Comparison of ENCODE assay signal across 25 cellular contexts in the genomic region with DNA sequence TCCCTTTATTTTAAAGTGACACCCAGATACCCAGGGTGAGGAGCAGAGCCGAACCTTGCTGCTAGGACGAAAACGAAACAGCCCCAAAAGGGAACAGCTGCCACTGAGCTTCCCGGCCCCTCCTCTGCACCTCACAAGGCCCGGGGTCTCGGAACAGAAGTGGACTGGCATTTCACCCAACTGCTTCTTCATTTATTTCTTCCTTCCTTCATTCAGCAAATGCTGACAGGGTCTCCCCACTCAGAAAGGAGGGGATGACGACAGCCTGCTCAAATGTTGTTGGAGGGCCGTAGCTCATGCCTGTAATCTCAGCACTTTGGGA.
DNase-seq lines count a peak whose midpoint lies in the region; ATAC-seq, FAIRE-seq and TF ChIP-seq lines count a peak whose summit lies in the region.
"Had no signal": no experiment of that assay in that cellular context is flagged by ENCODE, and none has a peak within 500 bp of the region (broad histone marks: within the 10 kb centered on the region; RNA-seq: fewer than 3 reads in every experiment).

No MANE protein-coding gene starts in this region.

- WGBS in neuronal stem cell (ENCODE audit: extremely low coverage in 2 of 2, insufficient read length in 2 of 2, insufficient replicate concordance in 1 of 2), 2 donors = no CpG with 5 or more reads among the region's 8 CpGs

- no peaks in the 10 kb centered on the region for H3K79me1 ChIP-seq in neuronal stem cell (ENCODE audit: low read depth, low read length)

- no peak overlapping the region for H2AFZ ChIP-seq in neuronal stem cell (ENCODE audit: low read length)
- H2AFZ ChIP-seq: GM23248 had no signal

- H3K27ac Mint-ChIP-seq in activated naive CD4-positive, alpha-beta T cell treated with anti-CD3 and anti-CD28 coated beads, Interleukin-2, amount 50 U/mL, for 72 hours = no peak overlapping the region
- H3K27ac Mint-ChIP-seq: CD4-positive, alpha-beta T cell had no signal

- intact Hi-C loops in kidney (cut with DNase I) = no loop called here

- no peak overlapping the region for H3K23ac ChIP-seq in neuronal stem cell (ENCODE audit: low read depth, low read length, poor library complexity)

- peaks cover 0 to 20% (median 0%) of the 10 kb centered on the region in 3 experiments for H3K27me3 ChIP-seq in neuronal stem cell (ENCODE audit: control insufficient read depth in 3 of 3, insufficient read depth in 3 of 3, low read depth in 1 of 3, low read length in 3 of 3)
- H3K27me3 ChIP-seq: BE2C had no signal

- ATAC-seq in activated naive CD4-positive, alpha-beta T cell treated with anti-CD3 and anti-CD28 coated beads, Interleukin-2, amount 50 U/mL, for 72 hours = no peak
- ATAC-seq: GM12878, Right ventricle myocardium inferior had no signal

- H3K4me1 ChIP-seq in kidney (ENCODE audit: control insufficient read depth in 1 of 2, insufficient read depth in 1 of 2, low read depth in 1 of 2, low read length in 2 of 2) (no peaks in the 10 kb centered on the region), neuronal stem cell (ENCODE audit: control insufficient read depth in 2 of 2, insufficient read depth in 1 of 2, low read depth in 1 of 2, low read length in 2 of 2) (peaks cover 7 to 10% of the 10 kb centered on the region in 2 donors)
- H3K4me1 ChIP-seq: A549, BE2C, Caco-2, HAP-1, SJSA1 had no signal

- H3K4me3 ChIP-seq in kidney (ENCODE audit: low read length in 2 of 2) = no peak overlapping the region
- no peak overlapping the region for H3K4me3 ChIP-seq in neuronal stem cell (ENCODE audit: low read length in 2 of 2)
- H3K4me3 ChIP-seq: A549, GM12878, GM23248, HAP-1, SJSA1 had no signal

- H4K8ac ChIP-seq in neuronal stem cell (ENCODE audit: low read depth, low read length) = no peak overlapping the region

- peak; percentile 0 for DNase-seq in activated naive CD4-positive, alpha-beta T cell treated with anti-CD3 and anti-CD28 coated beads, Interleukin-2, amount 50 U/mL, for 16 hours
- no peak for DNase-seq in activated naive CD4-positive, alpha-beta T cell treated with anti-CD3 and anti-CD28 coated beads, Interleukin-2, amount 50 U/mL, for 72 hours (ENCODE audit: low spot score in 2 of 2)
- peak; percentile 39 for DNase-seq in kidney
- no peak for DNase-seq in neuronal stem cell (ENCODE audit: low spot score)
- no peak for DNase-seq in germinal center (ENCODE audit: low spot score)
- no peak for DNase-seq in putamen (ENCODE audit: low spot score)
- DNase-seq in AG20443 (ENCODE audit: low spot score) = no peak
- DNase-seq: BE2C; CD4-positive, alpha-beta T cell; DND-41; GM23248; Kasumi-1; NCI-H1694 treated with DMSO at 0.1 percent for 48 hours; NCI-H2081 treated with DMSO at 0.1 percent for 48 hours; NCI-H2171 treated with DMSO at 0.1 percent for 48 hours; NCI-H446; NCI-H526 treated with DMSO at 0.1 percent for 48 hours; OCI-M1 had no signal

- H3K4me2 ChIP-seq in neuronal stem cell (ENCODE audit: insufficient read depth, low read length, poor library complexity, severe bottlenecking) = no peak overlapping the region
- H3K4me2 ChIP-seq: A549 had no signal

- no peaks in the 10 kb centered on the region for H3K9me3 ChIP-seq in kidney (ENCODE audit: control insufficient read depth in 1 of 2, low read length in 2 of 2)
- H3K9me3 ChIP-seq in neuronal stem cell (replicated peaks in 1 of 2; ENCODE audit: control insufficient read depth in 2 of 2, insufficient read depth in 1 of 2, low read depth in 1 of 2, low read length in 2 of 2) = no peaks in the 10 kb centered on the region
- H3K9me3 ChIP-seq: BE2C, HAP-1, SJSA1 had no signal

- no peak for FAIRE-seq in kidney (lab: Jason Lieb, UNC)
- FAIRE-seq: A549, GM12878, RCC 7860 had no signal

- TF ChIP-seq CTCF in kidney (IDR thresholded peaks at IDR 0.05; ENCODE audit: borderline replicate concordance, extremely low read depth, insufficient read depth) = no peak

- no peak overlapping the region for H3K27ac ChIP-seq in kidney (ENCODE audit: low read depth in 2 of 2, low read length in 2 of 2)
- H3K27ac ChIP-seq in neuronal stem cell (replicated peaks; ENCODE audit: low read length) = no peak overlapping the region
- H3K27ac ChIP-seq: A549, GM23248, SJSA1 had no signal

- H3K36me3 ChIP-seq in kidney (ENCODE audit: control insufficient read depth in 1 of 2, insufficient read depth in 2 of 2, low read length in 2 of 2) (no peaks in the 10 kb centered on the region), neuronal stem cell (replicated peaks in 1 of 2; ENCODE audit: control insufficient read depth in 2 of 2, insufficient read depth in 2 of 2, low read length in 2 of 2) (no peaks in the 10 kb centered on the region)
- H3K36me3 ChIP-seq: BE2C, HAP-1, SJSA1 had no signal

- H2BK120ac ChIP-seq in neuronal stem cell (ENCODE audit: low read depth, low read length) = peak overlapping the region; percentile 11

- no peak overlapping the region for H2BK5ac ChIP-seq in neuronal stem cell (ENCODE audit: low read length)

- H4K91ac ChIP-seq in neuronal stem cell (ENCODE audit: low read depth, low read length, poor library complexity) = no peak overlapping the region

- H2BK12ac ChIP-seq in neuronal stem cell (ENCODE audit: low read length) = no peak overlapping the region

- peak overlapping the region; percentile 49 for H3K18ac ChIP-seq in neuronal stem cell (ENCODE audit: low read length)

- H3K4ac ChIP-seq in neuronal stem cell (ENCODE audit: low read length) = no peak overlapping the region

- H3K9me3 Mint-ChIP-seq in activated naive CD4-positive, alpha-beta T cell treated with anti-CD3 and anti-CD28 coated beads, Interleukin-2, amount 50 U/mL, for 72 hours = no peaks in the 10 kb centered on the region
- H3K9me3 Mint-ChIP-seq: CD4-positive, alpha-beta T cell had no signal

- no peak overlapping the region for H3K9ac ChIP-seq in kidney (ENCODE audit: low read length in 2 of 2)
- no peak overlapping the region for H3K9ac ChIP-seq in neuronal stem cell (ENCODE audit: low read depth, low read length, poor library complexity)
- H3K9ac ChIP-seq: GM23248 had no signal

- H2AK5ac ChIP-seq in neuronal stem cell (ENCODE audit: low read depth, low read length) = peak overlapping the region; percentile 78

- H2BK15ac ChIP-seq in neuronal stem cell (ENCODE audit: low read length) = no peak overlapping the region

- H3K14ac ChIP-seq in neuronal stem cell (ENCODE audit: low read length) = no peak overlapping the region

- no peaks in the 10 kb centered on the region for H3K36me3 Mint-ChIP-seq in activated naive CD4-positive, alpha-beta T cell treated with anti-CD3 and anti-CD28 coated beads, Interleukin-2, amount 50 U/mL, for 72 hours

Comparison
In these comparisons a context has a peak if more than half of its experiments do, and no peak if none do; other contexts are left out.
1. DNase-seq: peak in activated naive CD4-positive, alpha-beta T cell treated with anti-CD3 and anti-CD28 coated beads, Interleukin-2, amount 50 U/mL, for 16 hours (single experiment) and kidney (single experiment); none in activated naive CD4-positive, alpha-beta T cell treated with anti-CD3 and anti-CD28 coated beads, Interleukin-2, amount 50 U/mL, for 72 hours (0 of 2), neuronal stem cell (single experiment), germinal center (single experiment), putamen (single experiment) and AG20443 (single experiment).